ENCODE assay signal across 1 cellular context in genomic region chr5:74392698-74393431, GRCh38.
TF ChIP-seq lines count a peak whose summit lies in the region.

No MANE protein-coding gene starts in this region.

TF ChIP-seq in K562, 482 proteins besides CTCF, POLR2A, EP300 and RAD21 (continued from another document):
- no peak for TF ChIP-seq RERE (CRISPR knock-in tag; IDR thresholded peaks at IDR 0.05; ENCODE audit: borderline replicate concordance)
- TF ChIP-seq, protein P1, sequence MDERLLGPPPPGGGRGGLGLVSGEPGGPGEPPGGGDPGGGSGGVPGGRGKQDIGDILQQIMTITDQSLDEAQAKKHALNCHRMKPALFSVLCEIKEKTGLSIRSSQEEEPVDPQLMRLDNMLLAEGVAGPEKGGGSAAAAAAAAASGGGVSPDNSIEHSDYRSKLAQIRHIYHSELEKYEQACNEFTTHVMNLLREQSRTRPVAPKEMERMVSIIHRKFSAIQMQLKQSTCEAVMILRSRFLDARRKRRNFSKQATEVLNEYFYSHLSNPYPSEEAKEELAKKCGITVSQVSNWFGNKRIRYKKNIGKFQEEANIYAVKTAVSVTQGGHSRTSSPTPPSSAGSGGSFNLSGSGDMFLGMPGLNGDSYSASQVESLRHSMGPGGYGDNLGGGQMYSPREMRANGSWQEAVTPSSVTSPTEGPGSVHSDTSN (CRISPR knock-in tag; IDR thresholded peaks at IDR 0.05; ENCODE audit: low read depth), result no peak
- TF ChIP-seq, protein P1 (tag; conservative IDR thresholded peaks at IDR 0.05; ENCODE audit: low read depth), result no peak
- no peak for TF ChIP-seq DPF2 (IDR thresholded peaks at IDR 0.05)
- no peak for TF ChIP-seq ZNF592 (IDR thresholded peaks at IDR 0.05)
- no peak for TF ChIP-seq LCOR (CRISPR knock-in tag; IDR thresholded peaks at IDR 0.05)
- peak; percentile 55; the same call in 1 of the 2 replicates for TF ChIP-seq FOXJ2 (tag; IDR thresholded peaks at IDR 0.05)
- no peak for TF ChIP-seq TAF9B (IDR thresholded peaks at IDR 0.05; ENCODE audit: partially characterized antibody)
- peak; percentile 2 for TF ChIP-seq MEIS2 (IDR thresholded peaks at IDR 0.05; ENCODE audit: partially characterized antibody)
- TF ChIP-seq GTF2F1 (IDR thresholded peaks at IDR 0.05; ENCODE audit: low read depth, low read length), result no peak
- no peak for TF ChIP-seq ZNF280B (CRISPR knock-in tag; IDR thresholded peaks at IDR 0.05)
- no peak for TF ChIP-seq LEF1 (IDR thresholded peaks at IDR 0.05)
- TF ChIP-seq RBM22 (IDR thresholded peaks at IDR 0.05; ENCODE audit: low read depth, low read length, poor library complexity, severe bottlenecking), result no peak
- no peak for TF ChIP-seq NR2C2 (CRISPR knock-in tag; IDR thresholded peaks at IDR 0.05)
- TF ChIP-seq NR2C2 (tag; IDR thresholded peaks at IDR 0.05), result no peak
- TF ChIP-seq GABPB1 (CRISPR knock-in tag; IDR thresholded peaks at IDR 0.05), result no peak
- TF ChIP-seq, protein P2, sequence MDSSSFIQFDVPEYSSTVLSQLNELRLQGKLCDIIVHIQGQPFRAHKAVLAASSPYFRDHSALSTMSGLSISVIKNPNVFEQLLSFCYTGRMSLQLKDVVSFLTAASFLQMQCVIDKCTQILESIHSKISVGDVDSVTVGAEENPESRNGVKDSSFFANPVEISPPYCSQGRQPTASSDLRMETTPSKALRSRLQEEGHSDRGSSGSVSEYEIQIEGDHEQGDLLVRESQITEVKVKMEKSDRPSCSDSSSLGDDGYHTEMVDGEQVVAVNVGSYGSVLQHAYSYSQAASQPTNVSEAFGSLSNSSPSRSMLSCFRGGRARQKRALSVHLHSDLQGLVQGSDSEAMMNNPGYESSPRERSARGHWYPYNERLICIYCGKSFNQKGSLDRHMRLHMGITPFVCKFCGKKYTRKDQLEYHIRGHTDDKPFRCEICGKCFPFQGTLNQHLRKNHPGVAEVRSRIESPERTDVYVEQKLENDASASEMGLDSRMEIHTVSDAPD (CRISPR knock-in tag; IDR thresholded peaks at IDR 0.05), result no peak
- TF ChIP-seq CBFA2T3 (IDR thresholded peaks at IDR 0.05), result peak; percentile 52
- TF ChIP-seq RBM17 (IDR thresholded peaks at IDR 0.05; ENCODE audit: borderline replicate concordance, low read depth, low read length), result no peak
- no peak for TF ChIP-seq ZNF668 (CRISPR knock-in tag; IDR thresholded peaks at IDR 0.05)
- TF ChIP-seq KAT7 (CRISPR knock-in tag; IDR thresholded peaks at IDR 0.05; ENCODE audit: borderline replicate concordance), result no peak
- no peak for TF ChIP-seq MCM2 (IDR thresholded peaks at IDR 0.05; ENCODE audit: low read depth)
- peak; percentile 25; the same call in 1 of the 2 replicates for TF ChIP-seq CBFA2T2 (conservative IDR thresholded peaks at IDR 0.05)
- no peak for TF ChIP-seq BRF2 (IDR thresholded peaks at IDR 0.05; ENCODE audit: borderline replicate concordance, insufficient read depth, insufficient read length)
- TF ChIP-seq ETV6 (IDR thresholded peaks at IDR 0.05; ENCODE audit: borderline replicate concordance in 1 of 2, low read depth in 2 of 2, low read length in 1 of 2), result no peak
- no peak for TF ChIP-seq ETV6 (CRISPR knock-in tag; IDR thresholded peaks at IDR 0.05; ENCODE audit: borderline replicate concordance)
- TF ChIP-seq ZNF445 (CRISPR knock-in tag; IDR thresholded peaks at IDR 0.05; ENCODE audit: low read depth), result no peak
- no peak for TF ChIP-seq BRCA1 (IDR thresholded peaks at IDR 0.05)
- no peak for TF ChIP-seq BRCA1 (CRISPR knock-in tag; IDR thresholded peaks at IDR 0.05)
- no peak for TF ChIP-seq NCOR1 (IDR thresholded peaks at IDR 0.05)
- no peak for TF ChIP-seq NELFE (IDR thresholded peaks at IDR 0.05; ENCODE audit: insufficient read depth, insufficient read length)
- TF ChIP-seq PHB2 (IDR thresholded peaks at IDR 0.05; ENCODE audit: low read depth), result no peak
- no peak for TF ChIP-seq RBBP5 (IDR thresholded peaks at IDR 0.05; ENCODE audit: borderline replicate concordance, insufficient read depth, low read length, poor library complexity, severe bottlenecking)
- peak; percentile 51; the same call in 1 of the 2 replicates for TF ChIP-seq TEAD4 (IDR thresholded peaks at IDR 0.05; ENCODE audit: low read length)
- no peak for TF ChIP-seq TEAD4 (CRISPR knock-in tag; IDR thresholded peaks at IDR 0.05; ENCODE audit: borderline replicate concordance)
- no peak for TF ChIP-seq HLTF (IDR thresholded peaks at IDR 0.05)
- TF ChIP-seq, protein P3, sequence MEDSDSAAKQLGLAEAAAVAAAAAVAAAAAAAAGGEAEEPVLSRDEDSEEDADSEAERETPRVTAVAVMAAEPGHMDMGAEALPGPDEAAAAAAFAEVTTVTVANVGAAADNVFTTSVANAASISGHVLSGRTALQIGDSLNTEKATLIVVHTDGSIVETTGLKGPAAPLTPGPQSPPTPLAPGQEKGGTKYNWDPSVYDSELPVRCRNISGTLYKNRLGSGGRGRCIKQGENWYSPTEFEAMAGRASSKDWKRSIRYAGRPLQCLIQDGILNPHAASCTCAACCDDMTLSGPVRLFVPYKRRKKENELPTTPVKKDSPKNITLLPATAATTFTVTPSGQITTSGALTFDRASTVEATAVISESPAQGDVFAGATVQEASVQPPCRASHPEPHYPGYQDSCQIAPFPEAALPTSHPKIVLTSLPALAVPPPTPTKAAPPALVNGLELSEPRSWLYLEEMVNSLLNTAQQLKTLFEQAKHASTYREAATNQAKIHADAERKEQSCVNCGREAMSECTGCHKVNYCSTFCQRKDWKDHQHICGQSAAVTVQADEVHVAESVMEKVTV (CRISPR knock-in tag; IDR thresholded peaks at IDR 0.05), result no peak
- TF ChIP-seq, protein P4, sequence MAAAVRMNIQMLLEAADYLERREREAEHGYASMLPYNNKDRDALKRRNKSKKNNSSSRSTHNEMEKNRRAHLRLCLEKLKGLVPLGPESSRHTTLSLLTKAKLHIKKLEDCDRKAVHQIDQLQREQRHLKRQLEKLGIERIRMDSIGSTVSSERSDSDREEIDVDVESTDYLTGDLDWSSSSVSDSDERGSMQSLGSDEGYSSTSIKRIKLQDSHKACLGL (CRISPR knock-in tag; IDR thresholded peaks at IDR 0.05; ENCODE audit: borderline replicate concordance, poor library complexity, severe bottlenecking), result no peak
- TF ChIP-seq TEAD1 (CRISPR knock-in tag; IDR thresholded peaks at IDR 0.05), result peak in 1 of 2 experiments; percentile 21; a peak in 1 of 4 replicates
- TF ChIP-seq JUND (IDR thresholded peaks at IDR 0.05; ENCODE audit: borderline replicate concordance, low read depth, low read length), result no peak
- no peak for TF ChIP-seq JUND (tag; IDR thresholded peaks at IDR 0.05; ENCODE audit: borderline replicate concordance, low read depth, low read length)
- no peak for TF ChIP-seq ZEB2 (IDR thresholded peaks at IDR 0.05)
- no peak for TF ChIP-seq ZNF165 (CRISPR knock-in tag; IDR thresholded peaks at IDR 0.05; ENCODE audit: borderline replicate concordance)
TF ChIP-seq in K562: peak in this region for 10.
